In genomic region chr9:136533775-136534157, GRCh38 we compare ENCODE assay signal across 8 cellular contexts. TPM values are rescaled to one million over a fixed set of nuclear protein-coding genes. Genes with fewer than 3 reads are reported as not detected.
A peak's percentile ranks its signal among the peaks of the same experiment; 100 is the strongest.
DNase-seq lines count a peak whose midpoint lies in the region; ATAC-seq and TF ChIP-seq lines count a peak whose summit lies in the region.

No MANE protein-coding gene starts in this region.

- ATAC-seq in activated CD8-positive, alpha-beta memory T cell treated with anti-CD3 and anti-CD28 coated beads, Interleukin-2, amount 10 ng/mL, durations not matched to agents 7 days and 5 days: peak; percentile 68
- ATAC-seq in Right ventricle myocardium superior (ENCODE audit: poor library complexity) (no peak), PC-3 (no peak), GM21526 (IDR thresholded peaks at IDR 0.05; ENCODE audit: low FRiP score, unreplicated experiment) (no peak)

- intact Hi-C loops in Right ventricle myocardium superior (cut with DNase I) (no loop called here), PC-3 (cut with micrococcal nuclease) (no loop called here)

- H3K9me3 Mint-ChIP-seq in activated CD8-positive, alpha-beta memory T cell treated with anti-CD3 and anti-CD28 coated beads, Interleukin-2, amount 10 ng/mL, durations not matched to agents 7 days and 5 days (ENCODE audit: low read depth): no peaks in the 10 kb centered on the region

- H3F3A ChIP-seq in PC-3 (ENCODE audit: low read length, unreplicated experiment): no peaks in the 10 kb centered on the region

- POLR2A ChIA-PET in PC-3 (lab: Charles Lee; ENCODE audit: unreplicated experiment): no interaction called here

- H3K27ac Mint-ChIP-seq in activated CD8-positive, alpha-beta memory T cell treated with anti-CD3 and anti-CD28 coated beads, Interleukin-2, amount 10 ng/mL, durations not matched to agents 7 days and 5 days: peak overlapping the region; percentile 90

- H3K27ac ChIP-seq in PC-3 (ENCODE audit: low read length): no peak overlapping the region

- BruUV-seq in PC-3 (replicated peaks; lab: Mats Ljungman, UMichigan): no TSS peak

- CTCF ChIA-PET in activated CD8-positive, alpha-beta memory T cell treated with anti-CD3 and anti-CD28 coated beads, Interleukin-2, amount 10 ng/mL, durations not matched to agents 7 days and 5 days (lab: Charles Lee): interaction anchor here (1.4 to 2.2 kb wide), 4 partner anchors 11 to 50 kb away, joined by 3 to 11 read pairs (median 8); no protein-coding TSS in a partner anchor
- CTCF ChIA-PET in PC-3 (lab: Charles Lee): no interaction called here

- H3K4me1 ChIP-seq in PC-3 (ENCODE audit: insufficient read depth, low read length): peaks cover 2% of the 10 kb centered on the region; the same call in 1 of the 2 replicates

- no peaks in the 10 kb centered on the region for H3K9me2 ChIP-seq in PC-3 (replicated peaks; ENCODE audit: low read length)

- H3K27me3 ChIP-seq in PC-3 (ENCODE audit: low read length): no peaks in the 10 kb centered on the region

- no peak overlapping the region for H3K4me3 ChIP-seq in PC-3 (ENCODE audit: low read length)

- H3K79me2 ChIP-seq in PC-3 (ENCODE audit: low read length): 0 out of 2 replicates have a peak, but pooled peaks cover 6% of the 10 kb centered on the region

- H3K4me3 Mint-ChIP-seq in activated CD8-positive, alpha-beta memory T cell treated with anti-CD3 and anti-CD28 coated beads, Interleukin-2, amount 10 ng/mL, durations not matched to agents 7 days and 5 days: peak overlapping the region; percentile 40

- no peaks in the 10 kb centered on the region for H3K36me3 ChIP-seq in PC-3 (ENCODE audit: low read depth, low read length)

- no peaks in the 10 kb centered on the region for H3K9me3 ChIP-seq in PC-3 (ENCODE audit: low read length)

- H4K20me1 ChIP-seq in PC-3 (ENCODE audit: low read length): no peaks in the 10 kb centered on the region

- TF ChIP-seq CTCF in PC-3 (conservative IDR thresholded peaks at IDR 0.05; ENCODE audit: low read depth, low read length): no peak

- H3K9ac ChIP-seq in PC-3 (ENCODE audit: low read length): no peak overlapping the region

- H3K27me3 Mint-ChIP-seq in activated CD8-positive, alpha-beta memory T cell treated with anti-CD3 and anti-CD28 coated beads, Interleukin-2, amount 10 ng/mL, durations not matched to agents 7 days and 5 days: no peaks in the 10 kb centered on the region

- H3K36me3 Mint-ChIP-seq in activated CD8-positive, alpha-beta memory T cell treated with anti-CD3 and anti-CD28 coated beads, Interleukin-2, amount 10 ng/mL, durations not matched to agents 7 days and 5 days: peaks cover 7% of the 10 kb centered on the region

- no peak overlapping the region for H2AFZ ChIP-seq in PC-3 (ENCODE audit: low read length)

- H3K4me1 Mint-ChIP-seq in activated CD8-positive, alpha-beta memory T cell treated with anti-CD3 and anti-CD28 coated beads, Interleukin-2, amount 10 ng/mL, durations not matched to agents 7 days and 5 days: peaks cover 53% of the 10 kb centered on the region

- DNase-seq in HPDE6-E6E7 (ENCODE audit: extremely low spot score) (peak; percentile 77), Right ventricle myocardium superior (peak; percentile 73), NCI-H1694 (lab: John Stamatoyannopoulos, UW) (no peak), retina (no peak), PC-3 (no peak)
- peak; percentile 88 for DNase-seq in activated CD8-positive, alpha-beta memory T cell treated with anti-CD3 and anti-CD28 coated beads, Interleukin-2, amount 10 ng/mL, durations not matched to agents 7 days and 5 days
- peak; percentile 65 for DNase-seq in stimulated activated CD8-positive, alpha-beta memory T cell treated with anti-CD3 and anti-CD28 coated beads, Interleukin-12 subunit alpha, Interleukin-12 subunit beta, amount 100 ng/mL, for 1 hour (ENCODE audit: low read depth)

- no peak overlapping the region for H3K4me2 ChIP-seq in PC-3 (ENCODE audit: low read length)

RNA-seq across cellular contexts. Expression of gene NOTCH1, which starts 12.1 kb away (rescaled TPM):
- total RNA-seq in activated CD8-positive, alpha-beta memory T cell treated with anti-CD3 and anti-CD28 coated beads, Interleukin-2, amount 10 ng/mL, durations not matched to agents 7 days and 5 days: 10 to 100 TPM; 67.3 to 73.5 TPM
- total RNA-seq in Right ventricle myocardium superior (16.8 TPM), PC-3 (2014; rRNA removed) (14.3 and 20.8 TPM in 2 replicates)

RNA-seq across cellular contexts. Expression of gene SEC16A, which starts 50.9 kb away (rescaled TPM):
- 10 to 100 TPM; 88.0 to 96.7 TPM for total RNA-seq in activated CD8-positive, alpha-beta memory T cell treated with anti-CD3 and anti-CD28 coated beads, Interleukin-2, amount 10 ng/mL, durations not matched to agents 7 days and 5 days
- total RNA-seq in Right ventricle myocardium superior (21.4 TPM), PC-3 (2014; rRNA removed) (28.3 and 33.5 TPM in 2 replicates)

Comparison
In these comparisons a context has a peak if more than half of its experiments do, and no peak if none do; other contexts are left out.
1. DNase-seq: peak in HPDE6-E6E7 (single experiment), activated CD8-positive, alpha-beta memory T cell treated with anti-CD3 and anti-CD28 coated beads, Interleukin-2, amount 10 ng/mL, durations not matched to agents 7 days and 5 days (single experiment), Right ventricle myocardium superior (single experiment) and stimulated activated CD8-positive, alpha-beta memory T cell treated with anti-CD3 and anti-CD28 coated beads, Interleukin-12 subunit alpha, Interleukin-12 subunit beta, amount 100 ng/mL, for 1 hour (single experiment); none in NCI-H1694 (single experiment), retina (single experiment) and PC-3 (single experiment).